In genomic region chr4:34181311-34181808, GRCh38 we compare ENCODE assay signal across 1 cellular context.
TF ChIP-seq lines count a peak whose summit lies in the region.

No MANE protein-coding gene starts in this region.

TF ChIP-seq in GM23338, 12 proteins besides CTCF, POLR2A, EP300 and RAD21 (continued from another document):
- TF ChIP-seq ZNF462 (CRISPR knock-in tag; IDR thresholded peaks at IDR 0.05) (no peak), NANOG (IDR thresholded peaks at IDR 0.05; ENCODE audit: borderline replicate concordance) (no peak), EZH2 (IDR thresholded peaks at IDR 0.05; ENCODE audit: low read depth, unreplicated experiment) (no peak), ETS1 (IDR thresholded peaks at IDR 0.05) (no peak), EZH2phosphoT487 (IDR thresholded peaks at IDR 0.05; ENCODE audit: unreplicated experiment) (no peak)
